Comparison of ENCODE assay signal across 1 cellular context in the genomic region with DNA sequence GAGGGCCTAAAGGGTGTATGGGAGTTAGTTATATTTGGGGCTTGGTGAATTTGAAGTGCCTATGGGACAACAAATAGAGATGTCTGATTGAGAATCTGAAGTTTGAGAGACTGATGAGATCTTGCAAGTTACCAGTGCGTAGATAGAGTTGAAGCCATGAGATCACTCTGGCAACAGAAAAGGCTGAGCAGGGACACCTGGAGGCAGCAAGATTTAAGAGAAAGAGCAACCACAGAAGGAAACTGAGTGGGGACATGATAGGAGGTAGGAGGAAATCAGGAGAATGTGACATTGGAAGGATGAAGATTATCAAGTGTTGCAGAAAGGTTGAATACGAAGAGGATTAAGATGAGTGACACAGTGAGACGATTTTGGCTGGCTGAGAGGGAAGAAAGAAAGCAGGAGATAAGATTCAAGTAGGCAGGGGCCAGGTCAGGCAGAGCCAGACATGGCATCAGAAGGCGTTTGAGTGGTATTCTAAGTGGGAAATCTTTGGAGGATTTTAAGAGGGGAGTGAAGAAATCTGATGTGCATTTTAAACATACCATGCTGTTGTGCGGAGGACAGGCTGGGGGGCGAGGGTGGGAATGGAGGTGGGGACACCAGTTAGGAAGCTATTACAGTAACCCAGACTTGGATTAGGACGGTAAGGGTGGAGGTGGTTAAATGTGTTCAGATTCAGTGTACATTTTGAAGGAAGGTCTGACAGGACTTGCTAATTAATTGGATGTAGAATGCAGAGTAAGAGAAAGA.
TF ChIP-seq lines count a peak whose summit lies in the region.

No MANE protein-coding gene starts in this region.

TF ChIP-seq in H1, 55 proteins besides CTCF, POLR2A, EP300 and RAD21:
- no peak for TF ChIP-seq SIRT6 (IDR thresholded peaks at IDR 0.05; ENCODE audit: low read length)
- TF ChIP-seq SAP30 (IDR thresholded peaks at IDR 0.05; ENCODE audit: insufficient read depth, insufficient replicate concordance, low read length) = no peak
- TF ChIP-seq SUZ12 (IDR thresholded peaks at IDR 0.05; ENCODE audit: low read length) = no peak
- TF ChIP-seq, protein P1, sequence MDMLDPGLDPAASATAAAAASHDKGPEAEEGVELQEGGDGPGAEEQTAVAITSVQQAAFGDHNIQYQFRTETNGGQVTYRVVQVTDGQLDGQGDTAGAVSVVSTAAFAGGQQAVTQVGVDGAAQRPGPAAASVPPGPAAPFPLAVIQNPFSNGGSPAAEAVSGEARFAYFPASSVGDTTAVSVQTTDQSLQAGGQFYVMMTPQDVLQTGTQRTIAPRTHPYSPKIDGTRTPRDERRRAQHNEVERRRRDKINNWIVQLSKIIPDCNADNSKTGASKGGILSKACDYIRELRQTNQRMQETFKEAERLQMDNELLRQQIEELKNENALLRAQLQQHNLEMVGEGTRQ (IDR thresholded peaks at IDR 0.05; ENCODE audit: low read length) = no peak
- no peak for TF ChIP-seq ASH2L (IDR thresholded peaks at IDR 0.05; ENCODE audit: low read length)
- no peak for TF ChIP-seq POLR2AphosphoS5 (IDR thresholded peaks at IDR 0.05; ENCODE audit: low read depth, low read length)
- TF ChIP-seq HDAC6 (IDR thresholded peaks at IDR 0.05; ENCODE audit: low read depth, low read length) = no peak
- TF ChIP-seq RNF2 (IDR thresholded peaks at IDR 0.05; ENCODE audit: borderline replicate concordance, low read depth, low read length, missing control alignments, poor library complexity, severe bottlenecking) = no peak
- no peak for TF ChIP-seq CREB1 (IDR thresholded peaks at IDR 0.05)
- TF ChIP-seq, protein P2, sequence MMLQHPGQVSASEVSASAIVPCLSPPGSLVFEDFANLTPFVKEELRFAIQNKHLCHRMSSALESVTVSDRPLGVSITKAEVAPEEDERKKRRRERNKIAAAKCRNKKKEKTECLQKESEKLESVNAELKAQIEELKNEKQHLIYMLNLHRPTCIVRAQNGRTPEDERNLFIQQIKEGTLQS (IDR thresholded peaks at IDR 0.05; ENCODE audit: insufficient read depth, low read depth, low read length) = no peak
- TF ChIP-seq RXRA (IDR thresholded peaks at IDR 0.05; ENCODE audit: insufficient read depth, low read depth, low read length) = no peak
- TF ChIP-seq, protein P3, sequence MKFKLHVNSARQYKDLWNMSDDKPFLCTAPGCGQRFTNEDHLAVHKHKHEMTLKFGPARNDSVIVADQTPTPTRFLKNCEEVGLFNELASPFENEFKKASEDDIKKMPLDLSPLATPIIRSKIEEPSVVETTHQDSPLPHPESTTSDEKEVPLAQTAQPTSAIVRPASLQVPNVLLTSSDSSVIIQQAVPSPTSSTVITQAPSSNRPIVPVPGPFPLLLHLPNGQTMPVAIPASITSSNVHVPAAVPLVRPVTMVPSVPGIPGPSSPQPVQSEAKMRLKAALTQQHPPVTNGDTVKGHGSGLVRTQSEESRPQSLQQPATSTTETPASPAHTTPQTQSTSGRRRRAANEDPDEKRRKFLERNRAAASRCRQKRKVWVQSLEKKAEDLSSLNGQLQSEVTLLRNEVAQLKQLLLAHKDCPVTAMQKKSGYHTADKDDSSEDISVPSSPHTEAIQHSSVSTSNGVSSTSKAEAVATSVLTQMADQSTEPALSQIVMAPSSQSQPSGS (IDR thresholded peaks at IDR 0.05; ENCODE audit: low read length) = no peak
